8 cellular contexts compared by ENCODE assay signal in genomic region chr12:12723147-12723680, GRCh38. TPM values are rescaled to one million over a fixed set of nuclear protein-coding genes. Genes with fewer than 3 reads are reported as not detected.
A peak's percentile ranks its signal among the peaks of the same experiment; 100 is the strongest.
DNase-seq lines count a peak whose midpoint lies in the region; ATAC-seq, FAIRE-seq and TF ChIP-seq lines count a peak whose summit lies in the region.

No MANE protein-coding gene starts in this region.

- H4K20me1 ChIP-seq in OCI-LY7 (ENCODE audit: insufficient read depth, low read length): peaks cover 6% of the 10 kb centered on the region; the same call in 1 of the 2 replicates

- peak; percentile 58 for FAIRE-seq in GM18507 (lab: Jason Lieb, UNC)

- H3K4me3 ChIP-seq in OCI-LY7 (ENCODE audit: low read depth, low read length, poor library complexity, severe bottlenecking): peak overlapping the region; percentile 88
- H3K4me3 ChIP-seq in neutrophil (ENCODE audit: low read depth in 1 of 2, low read length in 1 of 2): peak overlapping the region; percentile 96

- H3K9me2 ChIP-seq in OCI-LY7 (ENCODE audit: insufficient read depth, low read length): no peaks in the 10 kb centered on the region

- no TSS peak for BruUV-seq in OCI-LY7 (replicated peaks; lab: Mats Ljungman, UMichigan)

- H3K27me3 Mint-ChIP-seq in endothelial cell (ENCODE audit: unreplicated experiment): peaks cover 17% of the 10 kb centered on the region

- H3K4me1 Mint-ChIP-seq in endothelial cell (ENCODE audit: unreplicated experiment): peaks cover 31% of the 10 kb centered on the region

- ATAC-seq in HG03280 (IDR thresholded peaks at IDR 0.05; ENCODE audit: unreplicated experiment): no peak
- no peak for ATAC-seq in HG02588 (IDR thresholded peaks at IDR 0.05; ENCODE audit: unreplicated experiment)

- H3K9me3 Mint-ChIP-seq in endothelial cell (ENCODE audit: unreplicated experiment): no peaks in the 10 kb centered on the region

- no peaks in the 10 kb centered on the region for H3K9me3 ChIP-seq in OCI-LY7 (ENCODE audit: low read length)
- no peaks in the 10 kb centered on the region for H3K9me3 ChIP-seq in neutrophil

- POLR2A ChIA-PET in OCI-LY7 (lab: Charles Lee) (interaction anchor here (0.6 to 4.9 kb wide), 7 partner anchors 10 to 378 kb away, joined by 3 to 26 read pairs (median 9); partner anchors contain the start of gene BORCS5), GM10248 (lab: Yijun Ruan, JAX) (interaction anchor here (0.7 kb wide), 1 partner anchor 639 kb away, joined by 9 read pairs; no protein-coding TSS in a partner anchor)

- peak overlapping the region; percentile 98 for H3K27ac ChIP-seq in OCI-LY7 (ENCODE audit: low read depth, low read length, poor library complexity, severe bottlenecking)
- peak overlapping the region; percentile 95 for H3K27ac ChIP-seq in neutrophil

- CTCF ChIA-PET in OCI-LY7 (lab: Charles Lee; ENCODE audit: unreplicated experiment): no interaction called here
- CTCF ChIA-PET in GM10248 (lab: Yijun Ruan, JAX): interaction anchor here (1.1 to 8.2 kb wide), 4 partner anchors 9 to 389 kb away, joined by 3 to 72 read pairs (median 4); no protein-coding TSS in a partner anchor

- H3K4me2 ChIP-seq in OCI-LY7 (ENCODE audit: low read length): peak overlapping the region; percentile 94

- H3K27me3 ChIP-seq in neutrophil: no peaks in the 10 kb centered on the region

- H3K4me1 ChIP-seq in OCI-LY7 (ENCODE audit: insufficient read depth, low read length, poor library complexity, severe bottlenecking) (peaks cover 44% of the 10 kb centered on the region), neutrophil (ENCODE audit: control insufficient read depth in 1 of 2, insufficient read depth in 1 of 2, low read depth in 1 of 2, low read length in 1 of 2) (peaks cover 52 to 56% of the 10 kb centered on the region in 2 experiments)

- TF ChIP-seq CTCF in OCI-LY7 (conservative IDR thresholded peaks at IDR 0.05; ENCODE audit: low read length) (no peak), endothelial cell (IDR thresholded peaks at IDR 0.05; ENCODE audit: unreplicated experiment) (no peak), neutrophil (IDR thresholded peaks at IDR 0.05) (no peak), GM10248 (IDR thresholded peaks at IDR 0.05; ENCODE audit: control extremely low read depth, extremely low read depth, low read depth, missing control alignments) (no peak)

- peaks cover 35% of the 10 kb centered on the region for H3K36me3 Mint-ChIP-seq in endothelial cell (ENCODE audit: low read depth, unreplicated experiment)

- H3K4me3 Mint-ChIP-seq in endothelial cell (ENCODE audit: unreplicated experiment): peak overlapping the region; percentile 85

- DNase-seq in GM18507 (ENCODE audit: extremely low spot score, insufficient read length, low read depth): no peak
- peak; percentile 52 for DNase-seq in OCI-LY7 (ENCODE audit: low spot score)
- no peak for DNase-seq in endothelial cell (ENCODE audit: low spot score)
- no peak for DNase-seq in NCI-H146 (lab: John Stamatoyannopoulos, UW)
- no peak for DNase-seq in GM10248 (ENCODE audit: extremely low spot score)

- peak overlapping the region; percentile 3 for H3K27ac Mint-ChIP-seq in endothelial cell (ENCODE audit: unreplicated experiment)

- H2AFZ ChIP-seq in OCI-LY7 (ENCODE audit: low read length): peak overlapping the region; percentile 52; the same call in 1 of the 2 replicates

- peaks cover 76% of the 10 kb centered on the region for H3K79me2 ChIP-seq in OCI-LY7 (ENCODE audit: insufficient read depth, low read depth, low read length)

- intact Hi-C loops in OCI-LY7 (cut with micrococcal nuclease; ENCODE audit: unreplicated experiment): loop anchor here (5.0 to 10.0 kb wide), 5 partner anchors 968 to 2001 kb away; partner anchors contain the start of gene YBX3

- H3K36me3 ChIP-seq in OCI-LY7 (ENCODE audit: insufficient read depth, low read length) (peaks cover 45% of the 10 kb centered on the region), neutrophil (peaks cover 36% of the 10 kb centered on the region)

RNA-seq across cellular contexts. Expression of gene CDKN1B, which starts 6.0 kb away (rescaled TPM):
- total RNA-seq in OCI-LY7 (2014; rRNA removed; shearing (Covaris generic)): 59.4 and 65.7 TPM in 2 replicates
- total RNA-seq in OCI-LY7 (2022): 45.3 and 54.7 TPM in 2 replicates
- total RNA-seq in endothelial cell (ENCODE audit: unreplicated experiment): 34.6 TPM

RNA-seq across cellular contexts. Expression of gene GPR19, which starts 27.2 kb away (rescaled TPM):
- 13.6 and 17.3 TPM in 2 replicates for total RNA-seq in OCI-LY7 (2014; rRNA removed; shearing (Covaris generic))
- 16.9 and 24.2 TPM in 2 replicates for total RNA-seq in OCI-LY7 (2022)
- total RNA-seq in endothelial cell (ENCODE audit: unreplicated experiment): 4.0 TPM
